In genomic region chr5:105033642-105034217, GRCh38 we compare ENCODE assay signal across 18 cellular contexts.
DNase-seq lines count a peak whose midpoint lies in the region; TF ChIP-seq lines count a peak whose summit lies in the region.
"Had no signal": no experiment of that assay in that cellular context is flagged by ENCODE, and none has a peak within 500 bp of the region (broad histone marks: within the 10 kb centered on the region; RNA-seq: fewer than 3 reads in every experiment).

No MANE protein-coding gene starts in this region.

- H3K36me3 Mint-ChIP-seq in type B pancreatic cell, result peaks cover 6% of the 10 kb centered on the region
- H3K36me3 Mint-ChIP-seq: IgD-negative memory B cell had no signal

- H3K9ac ChIP-seq in Karpas-422 (ENCODE audit: low read length), result no peak overlapping the region

- no peak overlapping the region for H3K27ac ChIP-seq in hepatocyte
- no peak overlapping the region for H3K27ac ChIP-seq in Karpas-422 (ENCODE audit: low read length)
- H3K27ac ChIP-seq: HL-60, RWPE1 had no signal

- TF ChIP-seq CTCF in hepatocyte (IDR thresholded peaks at IDR 0.05; ENCODE audit: poor library complexity) (no peak), type B pancreatic cell (conservative IDR thresholded peaks at IDR 0.05) (no peak)

- in situ Hi-C loops in KBM-7 (cut with MboI; ENCODE audit: low pct_unique_long_range_greater_than_20kb, low sequenced_read_pairs), result no loop called here

- peaks cover 15% of the 10 kb centered on the region for H3K9me3 Mint-ChIP-seq in type B pancreatic cell

- H3K9me2 ChIP-seq in hepatocyte (replicated peaks; ENCODE audit: insufficient read depth) (no peaks in the 10 kb centered on the region), Karpas-422 (replicated peaks; ENCODE audit: insufficient read depth, low read length) (no peaks in the 10 kb centered on the region)

- H3K4me1 ChIP-seq in hepatocyte (ENCODE audit: insufficient read depth) (peaks cover 4% of the 10 kb centered on the region), Karpas-422 (ENCODE audit: low read length) (no peaks in the 10 kb centered on the region)
- H3K4me1 ChIP-seq: HAP-1 had no signal

- H3K4me1 Mint-ChIP-seq in type B pancreatic cell (ENCODE audit: unreplicated experiment), result no peaks in the 10 kb centered on the region
- H3K4me1 Mint-ChIP-seq: IgD-negative memory B cell had no signal

- H3K79me2 ChIP-seq in hepatocyte (no peaks in the 10 kb centered on the region), Karpas-422 (ENCODE audit: low read length) (no peaks in the 10 kb centered on the region)

- H3K27me3 ChIP-seq in hepatocyte (no peaks in the 10 kb centered on the region), Karpas-422 (ENCODE audit: low read length) (no peaks in the 10 kb centered on the region)

- H3K4me2 ChIP-seq in hepatocyte (peak overlapping the region; percentile 16), Karpas-422 (ENCODE audit: low read depth, low read length, poor library complexity, severe bottlenecking) (no peak overlapping the region)

- H3K4me3 ChIP-seq in hepatocyte (no peak overlapping the region), Karpas-422 (ENCODE audit: low read length) (no peak overlapping the region)
- H3K4me3 ChIP-seq: HAP-1 had no signal

- 45% methylated on average over 4 of the region's 4 CpGs for WGBS in hepatocyte (ENCODE audit: low lambda C conversion rate, missing lambda C conversion rate)

- peak overlapping the region; percentile 35 for H3K4me3 Mint-ChIP-seq in type B pancreatic cell
- H3K4me3 Mint-ChIP-seq: IgD-negative memory B cell had no signal

- H3K36me3 ChIP-seq in hepatocyte (replicated peaks; ENCODE audit: insufficient read depth, low read depth), result no peaks in the 10 kb centered on the region
- H3K36me3 ChIP-seq in Karpas-422 (ENCODE audit: insufficient read depth, low read length), result no peaks in the 10 kb centered on the region
- H3K36me3 ChIP-seq: HAP-1 had no signal

- H4K20me1 ChIP-seq in hepatocyte (ENCODE audit: insufficient read depth, poor library complexity, severe bottlenecking) (no peaks in the 10 kb centered on the region), Karpas-422 (ENCODE audit: insufficient read depth, low read depth, low read length) (no peaks in the 10 kb centered on the region)

- no peaks in the 10 kb centered on the region for H3K9me3 ChIP-seq in hepatocyte (ENCODE audit: low read depth)
- H3K9me3 ChIP-seq in Karpas-422 (ENCODE audit: low read length), result peaks cover 19% of the 10 kb centered on the region
- H3K9me3 ChIP-seq: HAP-1 had no signal

- DNase-seq in HuH-7.5 (ENCODE audit: low spot score) (peak; percentile 11), SK-N-DZ (ENCODE audit: low spot score) (peak; percentile 78), hepatocyte (ENCODE audit: low spot score) (peak; percentile 43), type B pancreatic cell (ENCODE audit: extremely low spot score, unreplicated experiment) (no peak), Karpas-422 (no peak), KBM-7 (no peak), activated gamma-delta T cell (lab: John Stamatoyannopoulos, UW) (no peak)
- DNase-seq: DMS 273 treated with DMSO at 0.1 percent for 48 hours, DND-41, NCI-H1105 treated with DMSO at 0.1 percent for 48 hours, NCI-H1694, NCI-H2081 treated with DMSO at 0.1 percent for 48 hours, PC-3, SIG-M5 had no signal

- no peaks in the 10 kb centered on the region for H3K27me3 Mint-ChIP-seq in type B pancreatic cell
- H3K27me3 Mint-ChIP-seq: IgD-negative memory B cell had no signal

- no peak overlapping the region for H3K27ac Mint-ChIP-seq in type B pancreatic cell

- H2AFZ ChIP-seq in hepatocyte (no peak overlapping the region), Karpas-422 (ENCODE audit: low read length) (no peak overlapping the region)

Comparison
In these comparisons a context has a peak if more than half of its experiments do, and no peak if none do; other contexts are left out.
1. DNase-seq: peak in HuH-7.5 (single experiment), SK-N-DZ (single experiment) and hepatocyte (single experiment); none in type B pancreatic cell (single experiment), Karpas-422 (single experiment), KBM-7 (single experiment) and activated gamma-delta T cell (single experiment).